8 cellular contexts compared by ENCODE assay signal in the genomic region with DNA sequence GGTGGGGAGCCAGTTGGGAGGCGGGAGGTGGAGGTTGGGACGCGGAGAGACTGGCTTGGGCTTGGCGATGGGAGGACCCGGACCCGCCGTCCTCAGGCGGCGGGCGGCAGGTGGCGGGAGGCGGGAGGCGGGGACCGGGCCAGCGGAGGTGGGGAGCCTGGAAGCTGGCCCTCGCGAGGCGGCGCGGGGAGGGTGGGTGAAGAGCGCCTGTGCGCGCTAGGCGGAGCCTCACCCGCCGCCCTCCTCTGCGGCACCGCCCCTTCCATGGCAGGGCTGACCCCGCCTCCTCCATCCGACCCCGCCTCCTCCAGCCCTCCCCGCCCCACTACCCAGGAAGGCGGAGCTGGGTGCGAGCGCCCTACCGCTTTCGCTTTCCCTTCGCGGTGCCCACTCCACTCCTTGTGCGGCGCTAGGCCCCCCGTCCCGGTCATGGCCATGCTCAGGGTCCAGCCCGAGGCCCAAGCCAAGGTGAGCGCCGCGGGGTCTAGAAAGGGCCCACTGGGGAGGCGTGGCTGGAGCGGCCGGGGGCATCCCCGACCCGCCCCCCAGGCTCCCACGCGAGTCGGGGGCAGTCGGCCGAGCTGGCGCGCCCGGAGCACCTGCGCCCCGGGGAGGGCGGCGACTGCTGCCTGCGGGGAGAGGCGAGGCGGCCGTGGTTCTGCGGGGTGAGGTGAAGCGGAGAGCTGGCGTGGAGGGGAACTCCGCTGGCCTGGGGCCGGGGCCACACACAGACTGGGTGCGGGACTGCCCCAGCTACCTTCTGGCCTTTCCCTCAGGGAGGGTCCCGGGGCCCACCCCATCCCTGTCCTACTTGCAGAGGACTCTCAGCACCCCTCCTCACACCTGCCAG. TPM values are rescaled to one million over a fixed set of nuclear protein-coding genes. Genes with fewer than 3 reads are reported as not detected.
DNase-seq lines count a peak whose midpoint lies in the region; ATAC-seq and TF ChIP-seq lines count a peak whose summit lies in the region.

Gene PSME1, plus strand, starts transcription at position 361 of the 850 bp plus-strand sequence. Its CDS starts 69 bp downstream, at position 430.

- no peaks in the 10 kb centered on the region for H4K20me1 ChIP-seq in fibroblast of lung (ENCODE audit: control insufficient read depth, extremely low read depth, insufficient read depth, low read length)

- DNase-seq in DMS79 treated with DMSO at 0.1 percent for 48 hours (lab: John Stamatoyannopoulos, UW) (peak; percentile 96), Kasumi-1 (lab: John Stamatoyannopoulos, UW) (peak; percentile 83 to 86), RKO (ENCODE audit: low spot score) (peak; percentile 87), fibroblast of lung (ENCODE audit: low read depth in 2 of 2) (peak; percentile 81 to 82), natural killer cell (peak; percentile 95)
- peak; percentile 89 to 90 for DNase-seq in activated T-helper 1 cell treated with anti-CD3 and anti-CD28 coated beads, Interleukin-2, amount 50 U/mL, for 16 hours (ENCODE audit: low read depth in 1 of 2, low spot score in 1 of 2)
- peak; percentile 89 for DNase-seq in stimulated activated naive CD4-positive, alpha-beta T cell treated with Interleukin-2 at 50 U/mL for 16 hours (lab: John Stamatoyannopoulos, UW)

- H3K36me3 ChIP-seq in fibroblast of lung (ENCODE audit: control insufficient read depth, insufficient read depth, low read length): peaks cover 7% of the 10 kb centered on the region

- H3K9ac ChIP-seq in fibroblast of lung (ENCODE audit: insufficient read depth, low read length): peak within 1 kb of the TSS; percentile 89

- no peaks in the 10 kb centered on the region for H3K9me3 ChIP-seq in fibroblast of lung (ENCODE audit: control insufficient read depth, insufficient read depth, low read depth, low read length)

- peaks cover 6% of the 10 kb centered on the region for H3K4me1 ChIP-seq in fibroblast of lung (ENCODE audit: control insufficient read depth, extremely low read depth, insufficient read depth, low read length)

- H3K27me3 ChIP-seq in fibroblast of lung (ENCODE audit: control insufficient read depth, insufficient read depth, low read length): no peaks in the 10 kb centered on the region

- peak within 1 kb of the TSS; percentile 97 for H3K4me3 Mint-ChIP-seq in natural killer cell

- ATAC-seq in GM21825 (IDR thresholded peaks at IDR 0.05; ENCODE audit: unreplicated experiment) (peak; percentile 84), natural killer cell (peak; percentile 95 to 99 (median 97))

- peak within 1 kb of the TSS; percentile 87 for H3K27ac ChIP-seq in fibroblast of lung (ENCODE audit: insufficient read depth, low read length)

- H3K4me2 ChIP-seq in fibroblast of lung (ENCODE audit: extremely low read depth, insufficient read depth, low read length): peak within 1 kb of the TSS; percentile 96

- H3K36me3 Mint-ChIP-seq in natural killer cell: no peaks in the 10 kb centered on the region

- H3K27ac Mint-ChIP-seq in natural killer cell: peak within 1 kb of the TSS; percentile 91 to 94

- peaks cover 29% of the 10 kb centered on the region for H3K79me2 ChIP-seq in fibroblast of lung (ENCODE audit: control insufficient read depth, insufficient read depth, low read length)

- H3K4me3 ChIP-seq in fibroblast of lung (replicated peaks in 1 of 4; ENCODE audit: control extremely low read depth in 1 of 4, insufficient read depth in 1 of 4, low read depth in 3 of 4, low read length in 4 of 4): peak within 1 kb of the TSS; percentile 69 to 90 (median 84)

- no peaks in the 10 kb centered on the region for H3K9me3 Mint-ChIP-seq in natural killer cell

- peaks cover 37 to 39% of the 10 kb centered on the region in 2 donors for H3K4me1 Mint-ChIP-seq in natural killer cell

- H2AFZ ChIP-seq in fibroblast of lung (ENCODE audit: low read length): peak within 1 kb of the TSS; percentile 85

- intact Hi-C loops in natural killer cell (cut with micrococcal nuclease): loop anchor here (1.0 to 10.0 kb wide), 3 partner anchors 11 to 1211 kb away; partner anchors contain the start of genes DCAF11, NRL, PRMT5 and RNF31

- TF ChIP-seq CTCF in fibroblast of lung (conservative IDR thresholded peaks at IDR 0.05 in 1 of 2, IDR thresholded peaks at IDR 0.05 in 1 of 2; ENCODE audit: low read depth in 1 of 2, low read length in 2 of 2): no peak
- TF ChIP-seq CTCF in natural killer cell (IDR thresholded peaks at IDR 0.05): no peak

- H3K27me3 Mint-ChIP-seq in natural killer cell (ENCODE audit: low read depth in 2 of 2): no peaks in the 10 kb centered on the region

RNA-seq across cellular contexts. Expression of gene PSME1, which starts in this region (rescaled TPM):
- total RNA-seq in fibroblast of lung (172 and 177 TPM in 2 replicates), natural killer cell (100 to 1,000 TPM; 315 to 345 (median 318) TPM)
- 221 and 266 TPM in 2 replicates for polyA plus RNA-seq in fibroblast of lung
- 217 and 263 TPM in 2 replicates for polyA plus RNA-seq in fibroblast of lung (2012)
- polyA minus RNA-seq in fibroblast of lung (ENCODE audit: low replicate concordance): 42.6 and 61.4 TPM in 2 replicates

Comparison
In these comparisons a context has a peak if more than half of its experiments do, and no peak if none do; other contexts are left out.
1. Peak in every context shown above with its lines: DNase-seq, ATAC-seq, H3K4me3 ChIP-seq and H3K27ac ChIP-seq.